In genomic region chr14:64114796-64115195, GRCh38 we compare ENCODE assay signal across 15 cellular contexts.
"Had no signal": no experiment of that assay in that cellular context is flagged by ENCODE, and none has a peak within 500 bp of the region (broad histone marks: within the 10 kb centered on the region; RNA-seq: fewer than 3 reads in every experiment).

No MANE protein-coding gene starts in this region.

- H3K27ac Mint-ChIP-seq: activated CD4-positive, alpha-beta T cell treated with anti-CD3 and anti-CD28 coated beads, Interleukin-2, amount 10 ng/mL, durations not matched to agents 7 days and 5 days; activated naive CD8-positive, alpha-beta T cell had no signal

- H3K4me1 ChIP-seq: spleen, uterus had no signal

- H3K9me3 ChIP-seq: gastroesophageal sphincter, left ventricle myocardium inferior, SK-N-SH, spleen, uterus had no signal

- H3K27me3 ChIP-seq: cardiac muscle cell, gastroesophageal sphincter, spleen, uterus had no signal

- ATAC-seq: gastroesophageal sphincter had no signal

- H3K36me3 ChIP-seq: uterus had no signal

- H3K4me3 ChIP-seq: cardiac muscle cell, gastroesophageal sphincter, left ventricle myocardium inferior, spleen, uterus had no signal

- H3K4me3 Mint-ChIP-seq: activated CD4-positive, alpha-beta T cell treated with anti-CD3 and anti-CD28 coated beads, Interleukin-2, amount 10 ng/mL, durations not matched to agents 7 days and 5 days; activated naive CD8-positive, alpha-beta T cell had no signal

- H3K4me1 Mint-ChIP-seq: activated CD4-positive, alpha-beta T cell treated with anti-CD3 and anti-CD28 coated beads, Interleukin-2, amount 10 ng/mL, durations not matched to agents 7 days and 5 days had no signal

- H3K27ac ChIP-seq: cardiac muscle cell, gastroesophageal sphincter, spleen, uterus had no signal

- H3K9me3 Mint-ChIP-seq: activated CD4-positive, alpha-beta T cell treated with anti-CD3 and anti-CD28 coated beads, Interleukin-2, amount 10 ng/mL, durations not matched to agents 7 days and 5 days had no signal

- H3K27me3 Mint-ChIP-seq: activated CD4-positive, alpha-beta T cell treated with anti-CD3 and anti-CD28 coated beads, Interleukin-2, amount 10 ng/mL, durations not matched to agents 7 days and 5 days; activated naive CD8-positive, alpha-beta T cell had no signal

- DNase-seq: activated CD4-positive, alpha-beta T cell treated with anti-CD3 and anti-CD28 coated beads, Interleukin-2, amount 10 ng/mL, durations not matched to agents 7 days and 5 days; activated CD4-positive, CD25-positive, alpha-beta regulatory T cell; activated effector memory CD4-positive, alpha-beta T cell treated with Interleukin-2 at 50 U/mL for 16 hours; activated T-cell treated with anti-CD3 and anti-CD28 coated beads for 4 hours; anterior cingulate cortex; left ventricle myocardium inferior; SK-N-SH; spleen; stimulated activated CD4-positive, alpha-beta T cell treated with anti-CD3 and anti-CD28 coated beads, Interleukin-2, amount 100 ng/mL, for 24 hours; stimulated activated naive CD4-positive, alpha-beta T cell; T-helper 1 cell; uterus had no signal
